Comparison of ENCODE assay signal across 28 cellular contexts in the genomic region with DNA sequence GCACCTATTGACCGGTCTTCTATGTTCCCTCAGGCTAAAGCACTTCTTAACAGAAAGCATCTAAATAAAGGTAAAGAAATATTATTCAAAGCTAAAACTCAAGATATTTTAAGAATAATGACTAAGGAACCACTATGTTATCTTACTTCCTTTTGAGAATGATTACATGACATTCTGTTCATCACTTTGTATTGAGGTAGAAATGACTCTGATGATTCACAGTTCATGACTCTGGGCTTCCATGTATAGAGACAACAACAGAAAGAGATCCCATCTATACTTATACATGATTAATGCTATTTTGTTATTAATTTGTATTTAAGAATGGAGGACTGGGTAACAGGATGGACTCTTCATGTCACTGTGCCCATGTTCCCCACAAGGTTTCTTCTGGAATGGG.
"Had no signal": no experiment of that assay in that cellular context is flagged by ENCODE, and none has a peak within 500 bp of the region (broad histone marks: within the 10 kb centered on the region; RNA-seq: fewer than 3 reads in every experiment).

No MANE protein-coding gene starts in this region.

- FAIRE-seq: K562 had no signal

- H3K27ac ChIP-seq: ascending aorta, SJCRH30, SK-N-MC, VCaP had no signal

- DNase-seq: activated B cell treated with CpG ODN at 0.5 μM for 24 hours; activated CD4-positive, alpha-beta memory T cell treated with anti-CD3 and anti-CD28 coated beads for 36 hours; activated CD4-positive, alpha-beta T cell treated with anti-CD3 and anti-CD28 coated beads, Interleukin-2, amount 10 ng/mL, durations not matched to agents 7 days and 5 days; activated CD8-positive, alpha-beta memory T cell treated with anti-CD3 and anti-CD28 coated beads, Interleukin-2, amount 50 U/mL, for 48 hours; activated effector memory CD4-positive, alpha-beta T cell treated with anti-CD3 and anti-CD28 coated beads, Interleukin-2, amount 50 U/mL, for 16 hours; activated naive CD4-positive, alpha-beta T cell treated with Interleukin-2 at 50 U/mL for 16 hours; activated naive CD8-positive, alpha-beta T cell treated with anti-CD3 and anti-CD28 coated beads, Interleukin-2, amount 10 ng/mL, durations not matched to agents 7 days and 5 days; activated T-cell treated with anti-CD3 and anti-CD28 coated beads, Interleukin-2, amount 50 U/mL, for 48 hours; amygdala; IMR-90; MG63; NCI-H1048; NCI-H1105 treated with DMSO at 0.1 percent for 48 hours; NCI-H1436; NCI-H1694; NCI-H1930; NCI-H2081 treated with DMSO at 0.1 percent for 48 hours; NCI-H345; NCI-H524 treated with DMSO at 0.1 percent for 48 hours; SHP77; SJCRH30; T1000 had no signal

- H3K27me3 ChIP-seq: ascending aorta, MG63, SJCRH30 had no signal

- H3K4me1 Mint-ChIP-seq: activated B cell treated with CpG ODN at 0.5 μM for 24 hours had no signal

- H3K9me3 ChIP-seq: ascending aorta, MG63, SJCRH30 had no signal

- H3K4me3 Mint-ChIP-seq: activated B cell treated with CpG ODN at 0.5 μM for 24 hours; activated CD4-positive, alpha-beta memory T cell treated with anti-CD3 and anti-CD28 coated beads for 36 hours; activated CD4-positive, alpha-beta T cell treated with anti-CD3 and anti-CD28 coated beads, Interleukin-2, amount 10 ng/mL, durations not matched to agents 7 days and 5 days; activated naive CD4-positive, alpha-beta T cell treated with anti-CD3 and anti-CD28 coated beads, Interleukin-2, amount 50 U/mL, for 24 hours; activated naive CD8-positive, alpha-beta T cell treated with anti-CD3 and anti-CD28 coated beads, Interleukin-2, amount 10 ng/mL, durations not matched to agents 7 days and 5 days had no signal

- H3K36me3 ChIP-seq: ascending aorta, MG63, SJCRH30 had no signal

- ATAC-seq: K562, Panc1 had no signal

- H3K27ac Mint-ChIP-seq: activated B cell treated with CpG ODN at 0.5 μM for 24 hours; activated CD4-positive, alpha-beta memory T cell treated with anti-CD3 and anti-CD28 coated beads for 36 hours; activated CD4-positive, alpha-beta T cell treated with anti-CD3 and anti-CD28 coated beads, Interleukin-2, amount 10 ng/mL, durations not matched to agents 7 days and 5 days; activated naive CD4-positive, alpha-beta T cell treated with anti-CD3 and anti-CD28 coated beads, Interleukin-2, amount 50 U/mL, for 24 hours; activated naive CD8-positive, alpha-beta T cell treated with anti-CD3 and anti-CD28 coated beads, Interleukin-2, amount 10 ng/mL, durations not matched to agents 7 days and 5 days had no signal

- H3K4me1 ChIP-seq: ascending aorta, SJCRH30 had no signal

- H3K27me3 Mint-ChIP-seq: activated CD4-positive, alpha-beta memory T cell treated with anti-CD3 and anti-CD28 coated beads for 36 hours; activated naive CD4-positive, alpha-beta T cell treated with anti-CD3 and anti-CD28 coated beads, Interleukin-2, amount 50 U/mL, for 24 hours had no signal

- H3K36me3 Mint-ChIP-seq: activated CD4-positive, alpha-beta memory T cell treated with anti-CD3 and anti-CD28 coated beads for 36 hours; activated naive CD4-positive, alpha-beta T cell treated with anti-CD3 and anti-CD28 coated beads, Interleukin-2, amount 50 U/mL, for 24 hours; activated naive CD8-positive, alpha-beta T cell treated with anti-CD3 and anti-CD28 coated beads, Interleukin-2, amount 10 ng/mL, durations not matched to agents 7 days and 5 days had no signal

- H3K4me3 ChIP-seq: ascending aorta, K562, MG63, SJCRH30, SK-N-MC had no signal

- H3K9me3 Mint-ChIP-seq: activated B cell treated with CpG ODN at 0.5 μM for 24 hours; activated CD4-positive, alpha-beta memory T cell treated with anti-CD3 and anti-CD28 coated beads for 36 hours; activated CD4-positive, alpha-beta T cell treated with anti-CD3 and anti-CD28 coated beads, Interleukin-2, amount 10 ng/mL, durations not matched to agents 7 days and 5 days; activated naive CD4-positive, alpha-beta T cell treated with anti-CD3 and anti-CD28 coated beads, Interleukin-2, amount 50 U/mL, for 24 hours; activated naive CD8-positive, alpha-beta T cell treated with anti-CD3 and anti-CD28 coated beads, Interleukin-2, amount 10 ng/mL, durations not matched to agents 7 days and 5 days had no signal
